In the genomic region with DNA sequence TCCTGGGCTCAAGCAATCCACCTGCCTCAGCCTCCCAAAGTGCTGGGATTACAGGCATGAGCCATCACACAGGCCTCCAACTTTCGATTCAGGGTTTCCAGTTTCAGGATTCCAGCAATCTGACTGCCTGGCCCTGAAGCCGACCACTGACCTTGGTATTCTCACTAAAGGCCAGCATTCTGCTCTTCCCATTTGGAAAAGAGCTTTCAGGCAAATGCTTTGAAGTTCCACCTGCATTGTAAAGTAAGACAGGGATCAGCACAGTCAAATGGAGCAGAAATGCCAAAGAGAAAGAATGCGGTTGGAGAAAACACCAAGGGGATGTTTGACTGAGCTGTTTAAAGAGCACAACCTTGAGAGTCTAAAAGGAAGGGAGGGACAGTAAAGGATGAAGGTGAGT, we compare ENCODE assay signal across 11 cellular contexts.
A peak's percentile ranks its signal among the peaks of the same experiment; 100 is the strongest.
DNase-seq lines count a peak whose midpoint lies in the region; ATAC-seq and TF ChIP-seq lines count a peak whose summit lies in the region.
"Had no signal": no experiment of that assay in that cellular context is flagged by ENCODE, and none has a peak within 500 bp of the region (broad histone marks: within the 10 kb centered on the region; RNA-seq: fewer than 3 reads in every experiment).

No MANE protein-coding gene starts in this region.

- H3K27ac ChIP-seq in OCI-LY1 (ENCODE audit: low read depth, low read length, poor library complexity, severe bottlenecking): peak overlapping the region; percentile 7
- H3K27ac ChIP-seq in parathyroid adenoma: peak overlapping the region; percentile 13

- H3K4me2 ChIP-seq in OCI-LY1 (ENCODE audit: low read length): peak overlapping the region; percentile 30; the same call in 1 of the 2 replicates
- H3K4me2 ChIP-seq in parathyroid adenoma (ENCODE audit: low read length): no peak overlapping the region

- no peak for TF ChIP-seq CTCF in CD14-positive monocyte (IDR thresholded peaks at IDR 0.05)
- TF ChIP-seq CTCF in OCI-LY1 (IDR thresholded peaks at IDR 0.05; ENCODE audit: low read length): no peak
- TF ChIP-seq CTCF in parathyroid adenoma (IDR thresholded peaks at IDR 0.05): no peak

- H3K4me3 Mint-ChIP-seq in CD14-positive monocyte: peak overlapping the region; percentile 40 to 60
- no peak overlapping the region for H3K4me3 Mint-ChIP-seq in dendritic cell treated with granulocyte-macrophage colony-stimulating factor and Interleukin-4, amounts not matched to agents 40 ng/mL and 50 ng/mL, for 4 days
- H3K4me3 Mint-ChIP-seq: brain had no signal

- H2AFZ ChIP-seq in OCI-LY1 (ENCODE audit: low read length) (no peak overlapping the region), parathyroid adenoma (peak overlapping the region; percentile 76)

- H3K4me1 ChIP-seq in OCI-LY1 (ENCODE audit: insufficient read depth, low read length, severe bottlenecking): peaks cover 11% of the 10 kb centered on the region
- peaks cover 20% of the 10 kb centered on the region for H3K4me1 ChIP-seq in parathyroid adenoma

- H3K27me3 ChIP-seq in OCI-LY1 (ENCODE audit: insufficient read depth, low read length) (no peaks in the 10 kb centered on the region), parathyroid adenoma (ENCODE audit: control insufficient read depth, insufficient read depth, low read length) (no peaks in the 10 kb centered on the region)

- H3K27me3 Mint-ChIP-seq in CD14-positive monocyte (ENCODE audit: low read depth in 3 of 3): peaks cover 0 to 2% (median 0%) of the 10 kb centered on the region in 3 donors
- no peaks in the 10 kb centered on the region for H3K27me3 Mint-ChIP-seq in dendritic cell treated with granulocyte-macrophage colony-stimulating factor and Interleukin-4, amounts not matched to agents 40 ng/mL and 50 ng/mL, for 4 days
- H3K27me3 Mint-ChIP-seq: brain had no signal

- no peaks in the 10 kb centered on the region for H3K9me2 ChIP-seq in OCI-LY1 (ENCODE audit: low read depth, low read length)

- no peaks in the 10 kb centered on the region for H3K79me2 ChIP-seq in OCI-LY1 (ENCODE audit: insufficient read depth, low read length)
- no peaks in the 10 kb centered on the region for H3K79me2 ChIP-seq in parathyroid adenoma

- H3K4me3 ChIP-seq in OCI-LY1 (ENCODE audit: low read depth, low read length, poor library complexity, severe bottlenecking) (no peak overlapping the region), parathyroid adenoma (ENCODE audit: low read depth, low read length) (no peak overlapping the region)

- H3K9me3 Mint-ChIP-seq in CD14-positive monocyte: no peaks in the 10 kb centered on the region
- H3K9me3 Mint-ChIP-seq in dendritic cell treated with granulocyte-macrophage colony-stimulating factor and Interleukin-4, amounts not matched to agents 40 ng/mL and 50 ng/mL, for 4 days: no peaks in the 10 kb centered on the region

- H3K27ac Mint-ChIP-seq in CD14-positive monocyte: peak overlapping the region; percentile 84 to 96 (median 95)
- H3K27ac Mint-ChIP-seq in dendritic cell treated with granulocyte-macrophage colony-stimulating factor and Interleukin-4, amounts not matched to agents 40 ng/mL and 50 ng/mL, for 4 days: peak overlapping the region; percentile 80

- H3F3A ChIP-seq in OCI-LY1 (ENCODE audit: insufficient read depth, low read length): no peaks in the 10 kb centered on the region

- H3K36me3 ChIP-seq in OCI-LY1 (ENCODE audit: insufficient read depth, low read length) (no peaks in the 10 kb centered on the region), parathyroid adenoma (ENCODE audit: control insufficient read depth, insufficient read depth, low read length) (no peaks in the 10 kb centered on the region)

- no peak for ATAC-seq in HG02642 (IDR thresholded peaks at IDR 0.05; ENCODE audit: poor library complexity, unreplicated experiment)
- ATAC-seq: Panc1 had no signal

- DNase-seq in CD14-positive monocyte (ENCODE audit: low spot score) (no peak), EL (no peak), NCI-H82 treated with DMSO at 0.1 percent for 48 hours (lab: John Stamatoyannopoulos, UW; ENCODE audit: unreplicated experiment) (no peak), epidermal melanocyte (ENCODE audit: insufficient read length, low spot score) (no peak)
- DNase-seq: HCEC 1CT had no signal

- H3K9ac ChIP-seq in OCI-LY1 (ENCODE audit: low read length): no peak overlapping the region
- no peak overlapping the region for H3K9ac ChIP-seq in parathyroid adenoma

- H3K36me3 Mint-ChIP-seq in CD14-positive monocyte: peaks cover 0 to 2% of the 10 kb centered on the region in 2 donors
- H3K36me3 Mint-ChIP-seq in dendritic cell treated with granulocyte-macrophage colony-stimulating factor and Interleukin-4, amounts not matched to agents 40 ng/mL and 50 ng/mL, for 4 days (ENCODE audit: low read depth): peaks cover 6% of the 10 kb centered on the region
- H3K36me3 Mint-ChIP-seq: brain had no signal

- H3K9me3 ChIP-seq in OCI-LY1 (ENCODE audit: low read length) (no peaks in the 10 kb centered on the region), parathyroid adenoma (ENCODE audit: control insufficient read depth, low read length) (no peaks in the 10 kb centered on the region)

- peaks cover 72% of the 10 kb centered on the region for H3K4me1 Mint-ChIP-seq in CD14-positive monocyte
- H3K4me1 Mint-ChIP-seq in dendritic cell treated with granulocyte-macrophage colony-stimulating factor and Interleukin-4, amounts not matched to agents 40 ng/mL and 50 ng/mL, for 4 days (ENCODE audit: low read depth): peaks cover 46% of the 10 kb centered on the region

- intact Hi-C loops in CD14-positive monocyte (cut with micrococcal nuclease): no loop called here
- intact Hi-C loops in dendritic cell treated with granulocyte-macrophage colony-stimulating factor and Interleukin-4, amounts not matched to agents 40 ng/mL and 50 ng/mL, for 4 days (cut with micrococcal nuclease): no loop called here

- H4K20me1 ChIP-seq in OCI-LY1 (ENCODE audit: insufficient read depth, low read length): no peaks in the 10 kb centered on the region
